8 cellular contexts compared by ENCODE assay signal in genomic region chr12:88579572-88579940, GRCh38. TPM values are rescaled to one million over a fixed set of nuclear protein-coding genes. Genes with fewer than 3 reads are reported as not detected.
DNase-seq lines count a peak whose midpoint lies in the region; ATAC-seq and TF ChIP-seq lines count a peak whose summit lies in the region.

No MANE protein-coding gene starts in this region.

- no peak for TF ChIP-seq EP300 in stomach (IDR thresholded peaks at IDR 0.05)

- DNase-seq in HuH-7.5 (ENCODE audit: low spot score) (peak; percentile 28), astrocyte of the hippocampus (ENCODE audit: low read depth, low spot score) (peak; percentile 67), stomach (peak; percentile 68), putamen (ENCODE audit: low spot score) (no peak), GOT3 (lab: John Stamatoyannopoulos, UW) (no peak)

- peak overlapping the region; percentile 62 for H3K27ac ChIP-seq in C4-2B
- H3K27ac ChIP-seq in iPS-20b (ENCODE audit: low read length), result no peak overlapping the region
- H3K27ac ChIP-seq in stomach, result peak overlapping the region; percentile 77 to 90 (median 84)

- peaks cover 36% of the 10 kb centered on the region for H3K27me3 ChIP-seq in iPS-20b (ENCODE audit: insufficient read depth, low read length)
- H3K27me3 ChIP-seq in stomach, result peaks cover 0 to 16% (median 0%) of the 10 kb centered on the region in 3 donors

- H3K4me3 ChIP-seq in iPS-20b (ENCODE audit: low read length) (peak overlapping the region; percentile 85), stomach (peak overlapping the region; percentile 76 to 95 (median 82))

- intact Hi-C loops in stomach (cut with DNase I; ENCODE audit: low total_unique reads), result no loop called here

- 0 to 2% (median 1%) methylated on average over 17 to 27 of the region's 27 CpGs for WGBS in stomach, 5 donors

- peak overlapping the region; percentile 49; the same call in 1 of the 2 replicates for H3K9ac ChIP-seq in iPS-20b (ENCODE audit: low read depth, low read length)

- H3K36me3 ChIP-seq in iPS-20b (ENCODE audit: insufficient read depth, low read depth, low read length) (no peaks in the 10 kb centered on the region), stomach (no peaks in the 10 kb centered on the region)

- H3K4me1 ChIP-seq in iPS-20b (ENCODE audit: insufficient read depth, low read length), result peaks cover 24% of the 10 kb centered on the region
- H3K4me1 ChIP-seq in stomach, result peaks cover 8 to 44% (median 28%) of the 10 kb centered on the region in 4 donors

- TF ChIP-seq CTCF in C4-2B (conservative IDR thresholded peaks at IDR 0.05) (no peak), stomach (IDR thresholded peaks at IDR 0.05) (no peak)

- no peak for ATAC-seq in GM18519 (IDR thresholded peaks at IDR 0.05; ENCODE audit: low FRiP score, unreplicated experiment)

- H3K9me3 ChIP-seq in iPS-20b (ENCODE audit: insufficient read depth, low read depth, low read length), result no peaks in the 10 kb centered on the region
- H3K9me3 ChIP-seq in stomach, result no peaks in the 10 kb centered on the region

- no peak for TF ChIP-seq POLR2A in stomach (IDR thresholded peaks at IDR 0.05)

RNA-seq across cellular contexts. Expression of gene KITLG, which starts 0.7 kb away (rescaled TPM):
- total RNA-seq in stomach, result 10 to 100 TPM in 4 of 5 donors, 1 to 10 TPM in 1; 4.6 to 62.4 (median 49.0) TPM
- polyA plus RNA-seq in stomach, result 10 to 100 TPM; 10.8 to 15.5 (median 12.8) TPM

Comparison
In these comparisons a context has a peak if more than half of its experiments do, and no peak if none do; other contexts are left out.
1. DNase-seq: peak in HuH-7.5 (single experiment), astrocyte of the hippocampus (single experiment) and stomach (single experiment); none in putamen (single experiment) and GOT3 (single experiment).